23 cellular contexts compared by ENCODE assay signal in genomic region chrX:19019996-19020395, GRCh38. TPM values are rescaled to one million over a fixed set of nuclear protein-coding genes. Genes with fewer than 3 reads are reported as not detected.
A peak's percentile ranks its signal among the peaks of the same experiment; 100 is the strongest.
DNase-seq lines count a peak whose midpoint lies in the region; ATAC-seq, FAIRE-seq and TF ChIP-seq lines count a peak whose summit lies in the region.
"Had no signal": no experiment of that assay in that cellular context is flagged by ENCODE, and none has a peak within 500 bp of the region (broad histone marks: within the 10 kb centered on the region; RNA-seq: fewer than 3 reads in every experiment).

No MANE protein-coding gene starts in this region.

- H4K8ac ChIP-seq in IMR-90 (ENCODE audit: low read depth in 2 of 2, low read length in 2 of 2), result no peak overlapping the region

- H3K4me1 ChIP-seq in IMR-90 (ENCODE audit: control insufficient read depth, insufficient read depth, low read length), result no peaks in the 10 kb centered on the region
- no peaks in the 10 kb centered on the region for H3K4me1 ChIP-seq in adipocyte (ENCODE audit: control insufficient read depth, insufficient read depth, low read length)
- no peaks in the 10 kb centered on the region for H3K4me1 ChIP-seq in pancreas

- no peak overlapping the region for H2AK9ac ChIP-seq in IMR-90 (replicated peaks; ENCODE audit: low read depth, low read length, poor library complexity)

- H3K9me3 ChIP-seq in IMR-90 (ENCODE audit: control insufficient read depth, insufficient read depth, low read length) (no peaks in the 10 kb centered on the region), adipocyte (ENCODE audit: control insufficient read depth, low read length) (peaks cover 4% of the 10 kb centered on the region), pancreas (no peaks in the 10 kb centered on the region)
- H3K9me3 ChIP-seq: A549 had no signal

- H4K91ac ChIP-seq in IMR-90 (ENCODE audit: insufficient read depth, low read depth, low read length), result no peak overlapping the region

- H4K20me1 ChIP-seq in IMR-90 (ENCODE audit: insufficient read depth, low read length), result no peaks in the 10 kb centered on the region

- H3K79me1 ChIP-seq in IMR-90 (ENCODE audit: low read depth in 1 of 2, low read length in 2 of 2), result no peaks in the 10 kb centered on the region

- H3K9ac ChIP-seq in IMR-90 (ENCODE audit: low read depth, low read length) (no peak overlapping the region), adipocyte (ENCODE audit: low read length) (no peak overlapping the region)
- H3K9ac ChIP-seq: GM23248 had no signal

- dilution Hi-C loops in IMR-90 (cut with HindIII; ENCODE audit: low sequenced_read_pairs, unreplicated experiment), result no loop called here

- H3K27ac ChIP-seq in IMR-90 (ENCODE audit: insufficient read depth, low read length) (no peak overlapping the region), pancreas (no peak overlapping the region)
- H3K27ac ChIP-seq: A549, GM23248 had no signal

- H3K9me1 ChIP-seq in IMR-90 (ENCODE audit: insufficient read depth, low read length), result no peaks in the 10 kb centered on the region

- H3K23ac ChIP-seq in IMR-90 (ENCODE audit: low read depth, low read length), result no peak overlapping the region

- no CpG with 5 or more reads among the region's 2 CpGs for WGBS in IMR-90 (ENCODE audit: extremely low coverage in 2 of 2, insufficient read length in 1 of 2), 2 experiments
- 89 to 97% methylated on average over 2 of the region's 2 CpGs for WGBS in pancreas, 2 donors

- no peak overlapping the region for H2BK20ac ChIP-seq in IMR-90 (ENCODE audit: low read depth, low read length)

- no peak overlapping the region for H2AFZ ChIP-seq in IMR-90 (replicated peaks; ENCODE audit: low read length, poor library complexity)
- H2AFZ ChIP-seq: GM23248 had no signal

- FAIRE-seq in pancreas (lab: Jason Lieb, UNC), result no peak
- FAIRE-seq: A549, GM12892, H1 had no signal

- H3K4me3 ChIP-seq in IMR-90 (ENCODE audit: insufficient read depth, low read depth, low read length), result no peak overlapping the region
- H3K4me3 ChIP-seq in adipocyte (ENCODE audit: low read length), result no peak overlapping the region
- no peak overlapping the region for H3K4me3 ChIP-seq in pancreas
- H3K4me3 ChIP-seq: A549, GM23248 had no signal

- CTCF ChIA-PET in IMR-90 (lab: Yijun Ruan, JAX), result no interaction called here

- no peak overlapping the region for H3K18ac ChIP-seq in IMR-90 (ENCODE audit: low read depth, low read length)

- H2BK120ac ChIP-seq in IMR-90 (ENCODE audit: low read depth, low read length), result no peak overlapping the region

- intact Hi-C loops in IMR-90 (cut with micrococcal nuclease) (loop anchor here (5.0 kb wide), 1 partner anchor 312 kb away; no protein-coding TSS in a partner anchor), pancreas (cut with DNase I) (no loop called here)

- POLR2A ChIA-PET in IMR-90 (lab: Charles Lee; ENCODE audit: unreplicated experiment), result no interaction called here

- H3K56ac ChIP-seq in IMR-90 (ENCODE audit: extremely low read depth, insufficient read depth, low read length), result no peak overlapping the region

- in situ Hi-C loops in IMR-90 (cut with MboI; ENCODE audit: low sequenced_read_pairs), result no loop called here

- H2BK15ac ChIP-seq in IMR-90 (ENCODE audit: low read depth, low read length), result no peak overlapping the region

- no peak overlapping the region for H2AK5ac ChIP-seq in IMR-90 (ENCODE audit: low read depth, low read length)

- peak; percentile 9 for DNase-seq in IMR-90
- peak; percentile 3 for DNase-seq in adipocyte (ENCODE audit: low read depth)
- peak; percentile 7 for DNase-seq in astrocyte of the hippocampus (ENCODE audit: low read depth, low spot score)
- peak; percentile 11 for DNase-seq in iris pigment epithelial cell (ENCODE audit: low read depth)
- DNase-seq in effector CD4-positive, alpha-beta T cell, result no peak
- no peak for DNase-seq in pancreas
- DNase-seq in NCI-H524 (lab: John Stamatoyannopoulos, UW), result no peak
- no peak for DNase-seq in stimulated activated CD4-positive, alpha-beta T cell treated with anti-CD3 and anti-CD28 coated beads, Interleukin-15, amount 100 ng/mL, for 24 hours
- DNase-seq: 8988T; ACHN; C1 segment of cervical spinal cord; Calu3; CD4-positive, alpha-beta memory T cell; COR-L47; DMS53; DMS79 treated with DMSO at 0.1 percent for 48 hours; GF-D8; GM23248; H7; HCEC 1CT had no signal

- H3K27me3 ChIP-seq in IMR-90 (ENCODE audit: control insufficient read depth, insufficient read depth, low read length), result no peaks in the 10 kb centered on the region
- no peaks in the 10 kb centered on the region for H3K27me3 ChIP-seq in adipocyte (replicated peaks; ENCODE audit: control insufficient read depth, insufficient read depth, low read length)
- H3K27me3 ChIP-seq in pancreas, result no peaks in the 10 kb centered on the region

- no peak for TF ChIP-seq POLR2A in IMR-90 (IDR thresholded peaks at IDR 0.05; ENCODE audit: low read depth, low read length)

- BruUV-seq in IMR-90 (replicated peaks; lab: Mats Ljungman, UMichigan), result no TSS peak

- no peak for TF ChIP-seq CTCF in IMR-90 (conservative IDR thresholded peaks at IDR 0.05; ENCODE audit: low read depth, low read length)
- no peak for TF ChIP-seq CTCF in pancreas (IDR thresholded peaks at IDR 0.05)

- no peak overlapping the region for H3K4me2 ChIP-seq in IMR-90 (ENCODE audit: low read depth, low read length)
- H3K4me2 ChIP-seq: A549 had no signal

- no peak overlapping the region for H2BK5ac ChIP-seq in IMR-90 (ENCODE audit: low read depth, low read length, poor library complexity, severe bottlenecking)

- no peak for TF ChIP-seq RAD21 in IMR-90 (IDR thresholded peaks at IDR 0.05; ENCODE audit: low read length)

- no peak overlapping the region for H3K4ac ChIP-seq in IMR-90 (ENCODE audit: low read depth, low read length)

- ATAC-seq in IMR-90 (ENCODE audit: low read depth) (no peak), pancreas (no peak)
- ATAC-seq: A549 had no signal

- no peak overlapping the region for H3K14ac ChIP-seq in IMR-90 (replicated peaks; ENCODE audit: low read depth, low read length)

- H4K5ac ChIP-seq in IMR-90 (ENCODE audit: low read depth, low read length), result no peak overlapping the region

- H3K36me3 ChIP-seq in IMR-90 (ENCODE audit: control insufficient read depth, insufficient read depth, low read length) (no peaks in the 10 kb centered on the region), adipocyte (ENCODE audit: control insufficient read depth, insufficient read depth, low read length, severe bottlenecking) (no peaks in the 10 kb centered on the region), pancreas (no peaks in the 10 kb centered on the region)

TF ChIP-seq in IMR-90, 13 proteins besides CTCF, POLR2A, EP300 and RAD21:
- no peak for TF ChIP-seq MXI1 (IDR thresholded peaks at IDR 0.05; ENCODE audit: borderline replicate concordance, low read depth, low read length)
- TF ChIP-seq RFX5 (IDR thresholded peaks at IDR 0.05; ENCODE audit: low read depth, low read length), result no peak
- no peak for TF ChIP-seq BHLHE40 (IDR thresholded peaks at IDR 0.05; ENCODE audit: low read depth, low read length)
- TF ChIP-seq, protein P1, sequence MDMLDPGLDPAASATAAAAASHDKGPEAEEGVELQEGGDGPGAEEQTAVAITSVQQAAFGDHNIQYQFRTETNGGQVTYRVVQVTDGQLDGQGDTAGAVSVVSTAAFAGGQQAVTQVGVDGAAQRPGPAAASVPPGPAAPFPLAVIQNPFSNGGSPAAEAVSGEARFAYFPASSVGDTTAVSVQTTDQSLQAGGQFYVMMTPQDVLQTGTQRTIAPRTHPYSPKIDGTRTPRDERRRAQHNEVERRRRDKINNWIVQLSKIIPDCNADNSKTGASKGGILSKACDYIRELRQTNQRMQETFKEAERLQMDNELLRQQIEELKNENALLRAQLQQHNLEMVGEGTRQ (IDR thresholded peaks at IDR 0.05; ENCODE audit: low read depth, low read length), result no peak
- TF ChIP-seq MAZ (IDR thresholded peaks at IDR 0.05; ENCODE audit: borderline replicate concordance, low read depth, low read length), result no peak
- no peak for TF ChIP-seq CHD1 (IDR thresholded peaks at IDR 0.05; ENCODE audit: low read depth, low read length)
- TF ChIP-seq RCOR1 (IDR thresholded peaks at IDR 0.05; ENCODE audit: insufficient replicate concordance, low read length), result no peak

RNA-seq across cellular contexts. Expression of gene PHKA2, which starts 36.1 kb away (rescaled TPM):
- 9.4 and 10.0 TPM in 2 replicates for total RNA-seq in IMR-90 (2012; rRNA removed)
- polyA plus RNA-seq in IMR-90 (2012; rRNA removed), result 21.1 and 21.5 TPM in 2 replicates
- polyA plus RNA-seq in IMR-90 (2012; cell fraction: cytosol; rRNA removed), result 7.0 and 12.9 TPM in 2 replicates
- polyA plus RNA-seq in IMR-90 (2012; cell fraction: nucleus; rRNA removed; ENCODE audit: low replicate concordance), result 157 and 189 TPM in 2 replicates
- total RNA-seq in pancreas, result 10 to 100 TPM; 16.0 to 29.0 (median 21.6) TPM
- 10 to 100 TPM; 44.7 to 72.7 TPM for polyA plus RNA-seq in pancreas

Comparison
In these comparisons a context has a peak if more than half of its experiments do, and no peak if none do; other contexts are left out.
1. DNase-seq: peak in IMR-90 (single experiment), adipocyte (single experiment), astrocyte of the hippocampus (single experiment) and iris pigment epithelial cell (single experiment); none in effector CD4-positive, alpha-beta T cell (single experiment), pancreas (0 of 6), NCI-H524 (0 of 2) and stimulated activated CD4-positive, alpha-beta T cell treated with anti-CD3 and anti-CD28 coated beads, Interleukin-15, amount 100 ng/mL, for 24 hours (single experiment).